In the genomic region with DNA sequence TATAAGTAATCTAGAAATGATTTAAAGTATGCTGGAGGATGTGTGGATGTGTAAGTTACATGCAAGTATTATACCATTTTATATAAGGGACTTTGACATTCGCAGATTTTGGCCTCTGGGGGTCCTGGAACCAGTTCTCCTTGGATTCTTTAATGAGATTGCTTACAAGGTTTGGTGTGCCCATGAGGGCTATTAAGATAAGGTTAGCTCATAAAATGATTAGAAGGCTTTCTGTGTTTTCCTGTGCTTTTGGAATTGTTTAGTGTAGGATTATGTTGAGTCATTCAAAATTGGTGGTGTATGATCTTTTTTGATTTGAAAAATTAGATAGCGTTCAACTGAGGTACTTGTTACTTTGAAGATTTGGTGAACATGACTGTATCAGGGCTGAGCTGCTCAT, we compare ENCODE assay signal across 18 cellular contexts. TPM values are rescaled to one million over a fixed set of nuclear protein-coding genes. Genes with fewer than 3 reads are reported as not detected.
DNase-seq lines count a peak whose midpoint lies in the region; ATAC-seq, FAIRE-seq and TF ChIP-seq lines count a peak whose summit lies in the region.
"Had no signal": no experiment of that assay in that cellular context is flagged by ENCODE, and none has a peak within 500 bp of the region (broad histone marks: within the 10 kb centered on the region; RNA-seq: fewer than 3 reads in every experiment).

No MANE protein-coding gene starts in this region.

- CTCF ChIA-PET in Calu3 (lab: Charles Lee) (no interaction called here), WTC11 (lab: Charles Lee) (no interaction called here)

- FAIRE-seq in pancreas (lab: Jason Lieb, UNC), result no peak

- ATAC-seq in WTC11 (no peak), pancreas (no peak), left lobe of liver (no peak), HG02588 (IDR thresholded peaks at IDR 0.05; ENCODE audit: unreplicated experiment) (no peak)
- ATAC-seq: right cardiac atrium had no signal

- no TSS peak for BruUV-seq in Calu3 (replicated peaks; lab: Mats Ljungman, UMichigan)

- H3K4me1 ChIP-seq in hepatocyte (ENCODE audit: insufficient read depth), result peaks cover 26% of the 10 kb centered on the region
- H3K4me1 ChIP-seq in pancreas, result peaks cover 6 to 28% (median 9%) of the 10 kb centered on the region in 3 donors

- H3K27me3 ChIP-seq in hepatocyte (no peaks in the 10 kb centered on the region), pancreas (no peaks in the 10 kb centered on the region)
- H3K27me3 ChIP-seq: BLaER1 treated with 17β-estradiol and CSF1 and Interleukin-3, amounts not matched to agents 10 nM and 100 nM had no signal

- no peaks in the 10 kb centered on the region for H3K9me2 ChIP-seq in hepatocyte (replicated peaks; ENCODE audit: insufficient read depth)

- intact Hi-C loops in Calu3 (cut with micrococcal nuclease; ENCODE audit: unreplicated experiment) (loop anchor here (10.0 kb wide), 1 partner anchor 121 kb away; no protein-coding TSS in a partner anchor), pancreas (cut with DNase I) (no loop called here)

- H3K36me3 ChIP-seq in hepatocyte (replicated peaks; ENCODE audit: insufficient read depth, low read depth) (no peaks in the 10 kb centered on the region), pancreas (no peaks in the 10 kb centered on the region)

- no peaks in the 10 kb centered on the region for H3K9me3 Mint-ChIP-seq in Calu3 (ENCODE audit: low read depth, unreplicated experiment)
- H3K9me3 Mint-ChIP-seq in WTC11, result peaks cover 10% of the 10 kb centered on the region
- H3K9me3 Mint-ChIP-seq: activated naive CD4-positive, alpha-beta T cell treated with anti-CD3 and anti-CD28 coated beads, Interleukin-2, amount 10 ng/mL, durations not matched to agents 7 days and 5 days; IgD-negative memory B cell had no signal

- H3K4me3 Mint-ChIP-seq in Calu3 (ENCODE audit: low read depth, unreplicated experiment), result peak overlapping the region; percentile 57
- peak overlapping the region; percentile 9; the same call in 1 of the 2 replicates for H3K4me3 Mint-ChIP-seq in WTC11
- H3K4me3 Mint-ChIP-seq: activated naive CD4-positive, alpha-beta T cell treated with anti-CD3 and anti-CD28 coated beads, Interleukin-2, amount 10 ng/mL, durations not matched to agents 7 days and 5 days; nephron had no signal

- 0 out of 2 replicates have a peak, but pooled peaks have one; percentile 7 for TF ChIP-seq CTCF in C4-2B (conservative IDR thresholded peaks at IDR 0.05)
- TF ChIP-seq CTCF in Calu3 (IDR thresholded peaks at IDR 0.05; ENCODE audit: unreplicated experiment), result no peak
- TF ChIP-seq CTCF in WTC11 (IDR thresholded peaks at IDR 0.05), result no peak
- no peak for TF ChIP-seq CTCF in hepatocyte (IDR thresholded peaks at IDR 0.05; ENCODE audit: poor library complexity)
- TF ChIP-seq CTCF in pancreas (IDR thresholded peaks at IDR 0.05), result no peak

- no peak overlapping the region for H3K27ac ChIP-seq in C4-2B
- H3K27ac ChIP-seq in hepatocyte, result peak overlapping the region; percentile 10
- no peak overlapping the region for H3K27ac ChIP-seq in pancreas
- H3K27ac ChIP-seq: BLaER1 treated with 17β-estradiol and CSF1 and Interleukin-3, amounts not matched to agents 10 nM and 100 nM had no signal

- peaks cover 76% of the 10 kb centered on the region for H4K20me1 ChIP-seq in hepatocyte (ENCODE audit: insufficient read depth, poor library complexity, severe bottlenecking)

- peaks cover 48% of the 10 kb centered on the region for H3K4me1 Mint-ChIP-seq in Calu3 (ENCODE audit: low read depth, unreplicated experiment)
- peaks cover 68% of the 10 kb centered on the region for H3K4me1 Mint-ChIP-seq in WTC11

- H3K79me2 ChIP-seq in hepatocyte, result peaks cover 95% of the 10 kb centered on the region

- H3K9me3 ChIP-seq in hepatocyte (ENCODE audit: low read depth) (no peaks in the 10 kb centered on the region), pancreas (no peaks in the 10 kb centered on the region)

- H3K27me3 Mint-ChIP-seq in Calu3 (ENCODE audit: unreplicated experiment), result no peaks in the 10 kb centered on the region
- H3K27me3 Mint-ChIP-seq in WTC11 (ENCODE audit: low read depth), result no peaks in the 10 kb centered on the region
- H3K27me3 Mint-ChIP-seq: activated naive CD4-positive, alpha-beta T cell treated with anti-CD3 and anti-CD28 coated beads, Interleukin-2, amount 10 ng/mL, durations not matched to agents 7 days and 5 days; IgD-negative memory B cell had no signal

- H3K36me3 Mint-ChIP-seq in Calu3 (ENCODE audit: insufficient read depth, unreplicated experiment) (peaks cover 14% of the 10 kb centered on the region), WTC11 (peaks cover 10% of the 10 kb centered on the region)

- no peak overlapping the region for H2AFZ ChIP-seq in hepatocyte

- DNase-seq in Calu3 (no peak), WTC11 (ENCODE audit: low spot score) (no peak), hepatocyte (ENCODE audit: low spot score) (no peak), pancreas (no peak), left lobe of liver (ENCODE audit: low spot score) (no peak), NCI-H510A (lab: John Stamatoyannopoulos, UW) (no peak)
- DNase-seq: activated naive CD4-positive, alpha-beta T cell treated with anti-CD3 and anti-CD28 coated beads, Interleukin-2, amount 10 ng/mL, durations not matched to agents 7 days and 5 days; cerebellar nuclear complex; hippocampal formation; NCI-H146; NCI-H510A treated with DMSO at 0.1 percent for 48 hours; right cardiac atrium; stimulated activated CD4-positive, alpha-beta T cell treated with anti-CD3 and anti-CD28 coated beads, Interleukin-4, amount 100 ng/mL, for 24 hours had no signal

- H3K4me3 ChIP-seq in hepatocyte (no peak overlapping the region), pancreas (no peak overlapping the region)

- H3K27ac Mint-ChIP-seq in Calu3 (ENCODE audit: unreplicated experiment) (peak overlapping the region; percentile 21), WTC11 (peak overlapping the region; percentile 48)
- H3K27ac Mint-ChIP-seq: activated naive CD4-positive, alpha-beta T cell treated with anti-CD3 and anti-CD28 coated beads, Interleukin-2, amount 10 ng/mL, durations not matched to agents 7 days and 5 days; IgD-negative memory B cell had no signal

- 52% methylated on average over 2 of the region's 2 CpGs for WGBS in hepatocyte (ENCODE audit: low lambda C conversion rate, missing lambda C conversion rate)
- WGBS in pancreas, 2 donors, result 80 to 88% methylated on average over 2 of the region's 2 CpGs

- POLR2A ChIA-PET in WTC11 (lab: Charles Lee), result no interaction called here

- H3K4me2 ChIP-seq in hepatocyte, result peak overlapping the region; percentile 61

TF ChIP-seq in WTC11, 78 proteins besides CTCF, POLR2A, EP300 and RAD21:
- TF ChIP-seq NFATC4 (CRISPR knock-in tag; IDR thresholded peaks at IDR 0.05) (no peak), ZNF671 (CRISPR knock-in tag; IDR thresholded peaks at IDR 0.05) (no peak), TP53 (CRISPR knock-in tag; IDR thresholded peaks at IDR 0.05) (no peak), PRRX2 (CRISPR knock-in tag; IDR thresholded peaks at IDR 0.05) (no peak), SP1 (CRISPR knock-in tag; conservative IDR thresholded peaks at IDR 0.05) (no peak), ZNF423 (CRISPR knock-in tag; IDR thresholded peaks at IDR 0.05) (no peak), ZBTB21 (CRISPR knock-in tag; IDR thresholded peaks at IDR 0.05; ENCODE audit: borderline replicate concordance) (no peak), EMX1 (CRISPR knock-in tag; IDR thresholded peaks at IDR 0.05) (no peak), ZNF219 (CRISPR knock-in tag; IDR thresholded peaks at IDR 0.05; ENCODE audit: borderline replicate concordance) (no peak), TCF7 (CRISPR knock-in tag; IDR thresholded peaks at IDR 0.05; ENCODE audit: low read depth) (no peak), SMAD4 (CRISPR knock-in tag; IDR thresholded peaks at IDR 0.05) (no peak), ZNF396 (CRISPR knock-in tag; IDR thresholded peaks at IDR 0.05; ENCODE audit: borderline replicate concordance) (no peak), SMAD3 (CRISPR knock-in tag; IDR thresholded peaks at IDR 0.05; ENCODE audit: borderline replicate concordance) (no peak)
- TF ChIP-seq, protein P1, sequence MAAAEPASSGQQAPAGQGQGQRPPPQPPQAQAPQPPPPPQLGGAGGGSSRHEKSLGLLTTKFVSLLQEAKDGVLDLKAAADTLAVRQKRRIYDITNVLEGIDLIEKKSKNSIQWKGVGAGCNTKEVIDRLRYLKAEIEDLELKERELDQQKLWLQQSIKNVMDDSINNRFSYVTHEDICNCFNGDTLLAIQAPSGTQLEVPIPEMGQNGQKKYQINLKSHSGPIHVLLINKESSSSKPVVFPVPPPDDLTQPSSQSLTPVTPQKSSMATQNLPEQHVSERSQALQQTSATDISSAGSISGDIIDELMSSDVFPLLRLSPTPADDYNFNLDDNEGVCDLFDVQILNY (CRISPR knock-in tag; IDR thresholded peaks at IDR 0.05), result no peak
- TF ChIP-seq, protein P2, sequence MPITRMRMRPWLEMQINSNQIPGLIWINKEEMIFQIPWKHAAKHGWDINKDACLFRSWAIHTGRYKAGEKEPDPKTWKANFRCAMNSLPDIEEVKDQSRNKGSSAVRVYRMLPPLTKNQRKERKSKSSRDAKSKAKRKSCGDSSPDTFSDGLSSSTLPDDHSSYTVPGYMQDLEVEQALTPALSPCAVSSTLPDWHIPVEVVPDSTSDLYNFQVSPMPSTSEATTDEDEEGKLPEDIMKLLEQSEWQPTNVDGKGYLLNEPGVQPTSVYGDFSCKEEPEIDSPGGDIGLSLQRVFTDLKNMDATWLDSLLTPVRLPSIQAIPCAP (CRISPR knock-in tag; IDR thresholded peaks at IDR 0.05), result no peak
- TF ChIP-seq, protein P3, sequence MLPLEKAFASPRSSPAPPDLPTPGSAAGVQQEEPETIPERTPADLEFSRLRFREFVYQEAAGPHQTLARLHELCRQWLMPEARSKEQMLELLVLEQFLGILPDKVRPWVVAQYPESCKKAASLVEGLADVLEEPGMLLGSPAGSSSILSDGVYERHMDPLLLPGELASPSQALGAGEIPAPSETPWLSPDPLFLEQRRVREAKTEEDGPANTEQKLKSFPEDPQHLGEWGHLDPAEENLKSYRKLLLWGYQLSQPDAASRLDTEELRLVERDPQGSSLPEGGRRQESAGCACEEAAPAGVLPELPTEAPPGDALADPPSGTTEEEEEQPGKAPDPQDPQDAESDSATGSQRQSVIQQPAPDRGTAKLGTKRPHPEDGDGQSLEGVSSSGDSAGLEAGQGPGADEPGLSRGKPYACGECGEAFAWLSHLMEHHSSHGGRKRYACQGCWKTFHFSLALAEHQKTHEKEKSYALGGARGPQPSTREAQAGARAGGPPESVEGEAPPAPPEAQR (CRISPR knock-in tag; IDR thresholded peaks at IDR 0.05), result no peak
TF ChIP-seq in WTC11: peak in this region for 0.

RNA-seq across cellular contexts. Expression of a gene that starts 5.6 kb away (rescaled TPM):
- total RNA-seq in Calu3 (2022) (21.8 and 22.1 TPM in 2 replicates), WTC11 (2021) (36.7 to 42.0 TPM (median 37.7 TPM) in 3 replicates), hepatocyte (49.8 and 59.5 TPM in 2 replicates), pancreas (10 to 100 TPM; 14.0 to 24.8 (median 16.2) TPM), left lobe of liver (17.2 TPM)
- polyA plus RNA-seq in hepatocyte (18.7 and 22.2 TPM in 2 replicates), pancreas (1 to 10 TPM; 4.3 to 8.1 TPM)
